In genomic region chr3:129314757-129315385, GRCh38 we compare ENCODE assay signal across 1 cellular context.
A peak's percentile ranks its signal among the peaks of the same experiment; 100 is the strongest.
TF ChIP-seq lines count a peak whose summit lies in the region.

No MANE protein-coding gene starts in this region.

TF ChIP-seq in K562, 482 proteins besides CTCF, POLR2A, EP300 and RAD21 (continued from another document and continues in another):
- TF ChIP-seq CUX1 (CRISPR knock-in tag; IDR thresholded peaks at IDR 0.05) (no peak), RBM39 (optimal IDR thresholded peaks at IDR 0.05; ENCODE audit: low read depth, low read length) (no peak), BRCA1 (IDR thresholded peaks at IDR 0.05) (no peak), BRCA1 (CRISPR knock-in tag; IDR thresholded peaks at IDR 0.05) (no peak), ZNF444 (CRISPR knock-in tag; IDR thresholded peaks at IDR 0.05) (no peak), ZBED1 (IDR thresholded peaks at IDR 0.05) (0 out of 2 replicates have a peak, but pooled peaks have one; percentile 20), HDAC8 (tag; IDR thresholded peaks at IDR 0.05) (no peak), HNRNPH1 (optimal IDR thresholded peaks at IDR 0.05; ENCODE audit: low read depth, low read length) (no peak), NELFE (IDR thresholded peaks at IDR 0.05; ENCODE audit: insufficient read depth, insufficient read length) (no peak), SRSF3 (IDR thresholded peaks at IDR 0.05; ENCODE audit: insufficient read depth, low read length) (no peak), C11orf30 (IDR thresholded peaks at IDR 0.05; ENCODE audit: low read depth) (no peak), ZNF24 (IDR thresholded peaks at IDR 0.05) (no peak), BCL6 (CRISPR knock-in tag; IDR thresholded peaks at IDR 0.05) (no peak), SRSF7 (optimal IDR thresholded peaks at IDR 0.05; ENCODE audit: low read depth, low read length) (no peak), THRAP3 (IDR thresholded peaks at IDR 0.05; ENCODE audit: borderline replicate concordance) (no peak), HDAC2 (IDR thresholded peaks at IDR 0.05) (no peak), POLR3G (IDR thresholded peaks at IDR 0.05; ENCODE audit: extremely low read depth, insufficient read length, insufficient replicate concordance) (no peak), ZNF512 (tag; IDR thresholded peaks at IDR 0.05) (no peak), PTRF (tag; IDR thresholded peaks at IDR 0.05) (no peak), KAT2B (IDR thresholded peaks at IDR 0.05; ENCODE audit: low read depth, low read length) (no peak), NR3C1 (CRISPR knock-in tag; IDR thresholded peaks at IDR 0.05) (no peak), ZC3H11A (IDR thresholded peaks at IDR 0.05; ENCODE audit: low read depth, low read length) (no peak), UBTF (IDR thresholded peaks at IDR 0.05; ENCODE audit: borderline replicate concordance in 1 of 2, low read depth in 2 of 2, low read length in 2 of 2) (no peak), L3MBTL2 (IDR thresholded peaks at IDR 0.05) (peak; percentile 53; the same call in 1 of the 2 replicates), FIP1L1 (IDR thresholded peaks at IDR 0.05; ENCODE audit: low read depth, low read length, poor library complexity, severe bottlenecking) (peak; percentile 76), ZBTB9 (CRISPR knock-in tag; IDR thresholded peaks at IDR 0.05) (no peak), CBX5 (IDR thresholded peaks at IDR 0.05; ENCODE audit: borderline replicate concordance, low read depth) (no peak), STAG1 (CRISPR knock-in tag; IDR thresholded peaks at IDR 0.05; ENCODE audit: borderline replicate concordance) (no peak), ZBTB7A (IDR thresholded peaks at IDR 0.05; ENCODE audit: borderline replicate concordance, control insufficient read depth, low read depth, low read length) (peak; percentile 16; the same call in 1 of the 2 replicates), ZNF217 (CRISPR knock-in tag; IDR thresholded peaks at IDR 0.05) (no peak), NUFIP1 (IDR thresholded peaks at IDR 0.05; ENCODE audit: partially characterized antibody) (no peak), CCAR2 (IDR thresholded peaks at IDR 0.05; ENCODE audit: low read depth, low read length) (no peak), ZNF668 (CRISPR knock-in tag; IDR thresholded peaks at IDR 0.05) (no peak), PRPF4 (IDR thresholded peaks at IDR 0.05; ENCODE audit: insufficient read depth, low read depth, low read length, poor library complexity, severe bottlenecking) (peak; percentile 33), NRF1 (conservative IDR thresholded peaks at IDR 0.05 in 1 of 2, IDR thresholded peaks at IDR 0.05 in 1 of 2) (peak; percentile 74 to 79), CREB1 (IDR thresholded peaks at IDR 0.05) (0 out of 2 replicates have a peak, but pooled peaks have one; percentile 10), CREB1 (CRISPR knock-in tag; IDR thresholded peaks at IDR 0.05) (no peak), THAP7 (CRISPR knock-in tag; IDR thresholded peaks at IDR 0.05) (no peak), XRCC5 (IDR thresholded peaks at IDR 0.05; ENCODE audit: low read depth, low read length) (no peak)
- TF ChIP-seq, protein P1, sequence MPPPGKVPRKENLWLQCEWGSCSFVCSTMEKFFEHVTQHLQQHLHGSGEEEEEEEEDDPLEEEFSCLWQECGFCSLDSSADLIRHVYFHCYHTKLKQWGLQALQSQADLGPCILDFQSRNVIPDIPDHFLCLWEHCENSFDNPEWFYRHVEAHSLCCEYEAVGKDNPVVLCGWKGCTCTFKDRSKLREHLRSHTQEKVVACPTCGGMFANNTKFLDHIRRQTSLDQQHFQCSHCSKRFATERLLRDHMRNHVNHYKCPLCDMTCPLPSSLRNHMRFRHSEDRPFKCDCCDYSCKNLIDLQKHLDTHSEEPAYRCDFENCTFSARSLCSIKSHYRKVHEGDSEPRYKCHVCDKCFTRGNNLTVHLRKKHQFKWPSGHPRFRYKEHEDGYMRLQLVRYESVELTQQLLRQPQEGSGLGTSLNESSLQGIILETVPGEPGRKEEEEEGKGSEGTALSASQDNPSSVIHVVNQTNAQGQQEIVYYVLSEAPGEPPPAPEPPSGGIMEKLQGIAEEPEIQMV (tag; conservative IDR thresholded peaks at IDR 0.05; ENCODE audit: low read depth), result no peak
- TF ChIP-seq, protein P2, sequence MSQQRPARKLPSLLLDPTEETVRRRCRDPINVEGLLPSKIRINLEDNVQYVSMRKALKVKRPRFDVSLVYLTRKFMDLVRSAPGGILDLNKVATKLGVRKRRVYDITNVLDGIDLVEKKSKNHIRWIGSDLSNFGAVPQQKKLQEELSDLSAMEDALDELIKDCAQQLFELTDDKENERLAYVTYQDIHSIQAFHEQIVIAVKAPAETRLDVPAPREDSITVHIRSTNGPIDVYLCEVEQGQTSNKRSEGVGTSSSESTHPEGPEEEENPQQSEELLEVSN (IDR thresholded peaks at IDR 0.05; ENCODE audit: borderline replicate concordance in 1 of 2, extremely low read depth in 1 of 2, insufficient read depth in 1 of 2, insufficient read length in 1 of 2, low read depth in 1 of 2, low read length in 1 of 2, poor library complexity in 1 of 2, severe bottlenecking in 1 of 2), result peak in 1 of 2 experiments; percentile 47
- TF ChIP-seq, protein P3, sequence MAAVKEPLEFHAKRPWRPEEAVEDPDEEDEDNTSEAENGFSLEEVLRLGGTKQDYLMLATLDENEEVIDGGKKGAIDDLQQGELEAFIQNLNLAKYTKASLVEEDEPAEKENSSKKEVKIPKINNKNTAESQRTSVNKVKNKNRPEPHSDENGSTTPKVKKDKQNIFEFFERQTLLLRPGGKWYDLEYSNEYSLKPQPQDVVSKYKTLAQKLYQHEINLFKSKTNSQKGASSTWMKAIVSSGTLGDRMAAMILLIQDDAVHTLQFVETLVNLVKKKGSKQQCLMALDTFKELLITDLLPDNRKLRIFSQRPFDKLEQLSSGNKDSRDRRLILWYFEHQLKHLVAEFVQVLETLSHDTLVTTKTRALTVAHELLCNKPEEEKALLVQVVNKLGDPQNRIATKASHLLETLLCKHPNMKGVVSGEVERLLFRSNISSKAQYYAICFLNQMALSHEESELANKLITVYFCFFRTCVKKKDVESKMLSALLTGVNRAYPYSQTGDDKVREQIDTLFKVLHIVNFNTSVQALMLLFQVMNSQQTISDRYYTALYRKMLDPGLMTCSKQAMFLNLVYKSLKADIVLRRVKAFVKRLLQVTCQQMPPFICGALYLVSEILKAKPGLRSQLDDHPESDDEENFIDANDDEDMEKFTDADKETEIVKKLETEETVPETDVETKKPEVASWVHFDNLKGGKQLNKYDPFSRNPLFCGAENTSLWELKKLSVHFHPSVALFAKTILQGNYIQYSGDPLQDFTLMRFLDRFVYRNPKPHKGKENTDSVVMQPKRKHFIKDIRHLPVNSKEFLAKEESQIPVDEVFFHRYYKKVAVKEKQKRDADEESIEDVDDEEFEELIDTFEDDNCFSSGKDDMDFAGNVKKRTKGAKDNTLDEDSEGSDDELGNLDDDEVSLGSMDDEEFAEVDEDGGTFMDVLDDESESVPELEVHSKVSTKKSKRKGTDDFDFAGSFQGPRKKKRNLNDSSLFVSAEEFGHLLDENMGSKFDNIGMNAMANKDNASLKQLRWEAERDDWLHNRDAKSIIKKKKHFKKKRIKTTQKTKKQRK (IDR thresholded peaks at IDR 0.05; ENCODE audit: borderline replicate concordance, low read depth, low read length), result no peak
- TF ChIP-seq, protein P4, sequence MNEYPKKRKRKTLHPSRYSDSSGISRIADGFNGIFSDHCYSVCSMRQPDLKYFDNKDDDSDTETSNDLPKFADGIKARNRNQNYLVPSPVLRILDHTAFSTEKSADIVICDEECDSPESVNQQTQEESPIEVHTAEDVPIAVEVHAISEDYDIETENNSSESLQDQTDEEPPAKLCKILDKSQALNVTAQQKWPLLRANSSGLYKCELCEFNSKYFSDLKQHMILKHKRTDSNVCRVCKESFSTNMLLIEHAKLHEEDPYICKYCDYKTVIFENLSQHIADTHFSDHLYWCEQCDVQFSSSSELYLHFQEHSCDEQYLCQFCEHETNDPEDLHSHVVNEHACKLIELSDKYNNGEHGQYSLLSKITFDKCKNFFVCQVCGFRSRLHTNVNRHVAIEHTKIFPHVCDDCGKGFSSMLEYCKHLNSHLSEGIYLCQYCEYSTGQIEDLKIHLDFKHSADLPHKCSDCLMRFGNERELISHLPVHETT (CRISPR knock-in tag; conservative IDR thresholded peaks at IDR 0.05 in 1 of 2, IDR thresholded peaks at IDR 0.05 in 1 of 2), result no peak
- TF ChIP-seq, protein P5, sequence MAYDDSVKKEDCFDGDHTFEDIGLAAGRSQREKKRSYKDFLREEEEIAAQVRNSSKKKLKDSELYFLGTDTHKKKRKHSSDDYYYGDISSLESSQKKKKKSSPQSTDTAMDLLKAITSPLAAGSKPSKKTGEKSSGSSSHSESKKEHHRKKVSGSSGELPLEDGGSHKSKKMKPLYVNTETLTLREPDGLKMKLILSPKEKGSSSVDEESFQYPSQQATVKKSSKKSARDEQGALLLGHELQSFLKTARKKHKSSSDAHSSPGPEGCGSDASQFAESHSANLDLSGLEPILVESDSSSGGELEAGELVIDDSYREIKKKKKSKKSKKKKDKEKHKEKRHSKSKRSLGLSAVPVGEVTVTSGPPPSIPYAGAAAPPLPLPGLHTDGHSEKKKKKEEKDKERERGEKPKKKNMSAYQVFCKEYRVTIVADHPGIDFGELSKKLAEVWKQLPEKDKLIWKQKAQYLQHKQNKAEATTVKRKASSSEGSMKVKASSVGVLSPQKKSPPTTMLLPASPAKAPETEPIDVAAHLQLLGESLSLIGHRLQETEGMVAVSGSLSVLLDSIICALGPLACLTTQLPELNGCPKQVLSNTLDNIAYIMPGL (CRISPR knock-in tag; IDR thresholded peaks at IDR 0.05), result no peak
